1 cellular context compared by ENCODE assay signal in the genomic region with DNA sequence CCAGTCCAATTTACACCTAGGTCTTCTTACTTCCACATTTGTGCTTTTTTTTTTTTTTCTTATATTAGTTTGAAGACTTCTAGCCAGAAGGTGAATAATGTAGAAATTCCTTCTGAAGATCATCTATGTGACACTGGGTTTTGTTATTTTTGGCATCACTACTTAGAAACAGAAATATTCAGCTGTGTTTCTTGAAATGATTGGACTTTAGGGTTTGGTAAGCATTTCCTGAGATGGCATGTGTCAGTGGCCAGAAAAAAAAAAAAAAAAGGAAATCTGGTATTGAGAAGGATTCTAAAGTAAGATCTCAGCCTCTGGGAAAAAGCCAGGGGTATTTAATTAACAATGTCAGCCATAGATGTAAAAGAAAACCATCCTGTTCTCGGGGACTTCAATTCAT.
TF ChIP-seq lines count a peak whose summit lies in the region.

No MANE protein-coding gene starts in this region.

TF ChIP-seq in endothelial cell of umbilical vein, 7 proteins besides CTCF, POLR2A, EP300 and RAD21:
- no peak for TF ChIP-seq MYC (IDR thresholded peaks at IDR 0.05; ENCODE audit: low read depth, low read length)
- no peak for TF ChIP-seq GATA2 (IDR thresholded peaks at IDR 0.05; ENCODE audit: insufficient read depth, insufficient read length, low read depth, low read length)
- TF ChIP-seq FOS (IDR thresholded peaks at IDR 0.05; ENCODE audit: borderline replicate concordance, insufficient read depth, low read length), result no peak
- TF ChIP-seq POLR2AphosphoS5 (IDR thresholded peaks at IDR 0.05; ENCODE audit: insufficient read depth, low read depth, low read length), result no peak
- no peak for TF ChIP-seq JUN (IDR thresholded peaks at IDR 0.05; ENCODE audit: borderline replicate concordance, insufficient read depth, insufficient read length, low read depth)
- TF ChIP-seq, protein P1, sequence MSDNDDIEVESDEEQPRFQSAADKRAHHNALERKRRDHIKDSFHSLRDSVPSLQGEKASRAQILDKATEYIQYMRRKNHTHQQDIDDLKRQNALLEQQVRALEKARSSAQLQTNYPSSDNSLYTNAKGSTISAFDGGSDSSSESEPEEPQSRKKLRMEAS (IDR thresholded peaks at IDR 0.05; ENCODE audit: insufficient read depth, insufficient read length), result no peak
- no peak for TF ChIP-seq EZH2 (IDR thresholded peaks at IDR 0.05; ENCODE audit: borderline replicate concordance, low read depth, low read length, severe bottlenecking)
